Comparison of ENCODE assay signal across 8 cellular contexts in genomic region chr17:781920-782731, GRCh38. TPM values are rescaled to one million over a fixed set of nuclear protein-coding genes. Genes with fewer than 3 reads are reported as not detected.
A peak's percentile ranks its signal among the peaks of the same experiment; 100 is the strongest.
DNase-seq lines count a peak whose midpoint lies in the region; ATAC-seq and TF ChIP-seq lines count a peak whose summit lies in the region.

A gene with protein sequence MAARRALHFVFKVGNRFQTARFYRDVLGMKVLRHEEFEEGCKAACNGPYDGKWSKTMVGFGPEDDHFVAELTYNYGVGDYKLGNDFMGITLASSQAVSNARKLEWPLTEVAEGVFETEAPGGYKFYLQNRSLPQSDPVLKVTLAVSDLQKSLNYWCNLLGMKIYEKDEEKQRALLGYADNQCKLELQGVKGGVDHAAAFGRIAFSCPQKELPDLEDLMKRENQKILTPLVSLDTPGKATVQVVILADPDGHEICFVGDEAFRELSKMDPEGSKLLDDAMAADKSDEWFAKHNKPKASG (minus strand): TSS chr17:782280. CDS start chr17:782255, 25 bp downstream.
A gene with protein sequence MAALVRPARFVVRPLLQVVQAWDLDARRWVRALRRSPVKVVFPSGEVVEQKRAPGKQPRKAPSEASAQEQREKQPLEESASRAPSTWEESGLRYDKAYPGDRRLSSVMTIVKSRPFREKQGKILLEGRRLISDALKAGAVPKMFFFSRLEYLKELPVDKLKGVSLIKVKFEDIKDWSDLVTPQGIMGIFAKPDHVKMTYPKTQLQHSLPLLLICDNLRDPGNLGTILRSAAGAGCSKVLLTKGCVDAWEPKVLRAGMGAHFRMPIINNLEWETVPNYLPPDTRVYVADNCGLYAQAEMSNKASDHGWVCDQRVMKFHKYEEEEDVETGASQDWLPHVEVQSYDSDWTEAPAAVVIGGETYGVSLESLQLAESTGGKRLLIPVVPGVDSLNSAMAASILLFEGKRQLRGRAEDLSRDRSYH (plus strand): TSS chr17:782353. CDS start chr17:782379, 26 bp downstream.

- no peaks in the 10 kb centered on the region for H3K36me3 ChIP-seq in KMS-11 (ENCODE audit: insufficient read depth)

- H3K4me3 Mint-ChIP-seq in activated T-helper 17 cell treated with anti-CD3 and anti-CD28 coated beads, Interleukin-2, amount 50 U/mL, for 72 hours: peak within 1 kb of the TSS; percentile 88
- H3K4me3 Mint-ChIP-seq in natural killer cell treated with Interleukin-12 subunit alpha and Interleukin-12 subunit beta and Interleukin-15 and Interleukin-18, amount 100 ng/mL, for 72 hours: peak within 1 kb of the TSS; percentile 89

- H3K27me3 ChIP-seq in KMS-11 (ENCODE audit: insufficient read depth, low read depth): no peaks in the 10 kb centered on the region

- no peaks in the 10 kb centered on the region for H3K27me3 Mint-ChIP-seq in activated T-helper 17 cell treated with anti-CD3 and anti-CD28 coated beads, Interleukin-2, amount 50 U/mL, for 72 hours
- no peaks in the 10 kb centered on the region for H3K27me3 Mint-ChIP-seq in natural killer cell treated with Interleukin-12 subunit alpha and Interleukin-12 subunit beta and Interleukin-15 and Interleukin-18, amount 100 ng/mL, for 72 hours

- peaks cover 69% of the 10 kb centered on the region for H3K36me3 Mint-ChIP-seq in activated T-helper 17 cell treated with anti-CD3 and anti-CD28 coated beads, Interleukin-2, amount 50 U/mL, for 72 hours (ENCODE audit: low read depth)
- H3K36me3 Mint-ChIP-seq in natural killer cell treated with Interleukin-12 subunit alpha and Interleukin-12 subunit beta and Interleukin-15 and Interleukin-18, amount 100 ng/mL, for 72 hours: no peaks in the 10 kb centered on the region

- peak within 1 kb of the TSS; percentile 58 for H3K27ac ChIP-seq in KMS-11

- peak within 1 kb of the TSS; percentile 97 for H3K27ac Mint-ChIP-seq in activated T-helper 17 cell treated with anti-CD3 and anti-CD28 coated beads, Interleukin-2, amount 50 U/mL, for 72 hours
- H3K27ac Mint-ChIP-seq in natural killer cell treated with Interleukin-12 subunit alpha and Interleukin-12 subunit beta and Interleukin-15 and Interleukin-18, amount 100 ng/mL, for 72 hours: peak within 1 kb of the TSS; percentile 87 to 96

- peak within 1 kb of the TSS; percentile 89 for H3K4me2 ChIP-seq in KMS-11

- no peaks in the 10 kb centered on the region for H3K9me3 Mint-ChIP-seq in activated T-helper 17 cell treated with anti-CD3 and anti-CD28 coated beads, Interleukin-2, amount 50 U/mL, for 72 hours
- no peaks in the 10 kb centered on the region for H3K9me3 Mint-ChIP-seq in natural killer cell treated with Interleukin-12 subunit alpha and Interleukin-12 subunit beta and Interleukin-15 and Interleukin-18, amount 100 ng/mL, for 72 hours

- DNase-seq in DMS79 treated with DMSO at 0.1 percent for 48 hours (lab: John Stamatoyannopoulos, UW): peak; percentile 30
- DNase-seq in RPMI7951 (ENCODE audit: low read depth): peak; percentile 77
- peak; percentile 84 for DNase-seq in fibroblast of peridontal ligament (ENCODE audit: extremely low read depth)
- DNase-seq in natural killer cell treated with Interleukin-12 subunit alpha and Interleukin-12 subunit beta and Interleukin-15 and Interleukin-18, amount 100 ng/mL, for 72 hours (ENCODE audit: low spot score): peak; percentile 93
- peak; percentile 90 for DNase-seq in stimulated activated naive CD4-positive, alpha-beta T cell treated with Interleukin-2 at 50 U/mL for 16 hours (lab: John Stamatoyannopoulos, UW)

- no peak for TF ChIP-seq CTCF in KMS-11 (conservative IDR thresholded peaks at IDR 0.05; ENCODE audit: low read depth, low read length)

- H3K9ac ChIP-seq in KMS-11: peak within 1 kb of the TSS; percentile 76

- peaks cover 13% of the 10 kb centered on the region for H3K4me1 Mint-ChIP-seq in activated T-helper 17 cell treated with anti-CD3 and anti-CD28 coated beads, Interleukin-2, amount 50 U/mL, for 72 hours
- H3K4me1 Mint-ChIP-seq in natural killer cell treated with Interleukin-12 subunit alpha and Interleukin-12 subunit beta and Interleukin-15 and Interleukin-18, amount 100 ng/mL, for 72 hours (ENCODE audit: low read depth in 2 of 2): peaks cover 25 to 26% of the 10 kb centered on the region in 2 donors

- H4K20me1 ChIP-seq in KMS-11 (ENCODE audit: insufficient read depth): no peaks in the 10 kb centered on the region

- peaks cover 19% of the 10 kb centered on the region for H3K79me2 ChIP-seq in KMS-11 (ENCODE audit: insufficient read depth, low read depth)

- H3K4me3 ChIP-seq in KMS-11 (IDR thresholded peaks at IDR 0.05; ENCODE audit: insufficient read depth, low read depth, low read length): peak within 1 kb of the TSS; percentile 67

- ATAC-seq in GM21737 (IDR thresholded peaks at IDR 0.05; ENCODE audit: unreplicated experiment): peak; percentile 80
- ATAC-seq in activated T-helper 17 cell treated with anti-CD3 and anti-CD28 coated beads, Interleukin-2, amount 50 U/mL, for 72 hours (replicated peaks): peak; percentile 93
- ATAC-seq in natural killer cell treated with Interleukin-12 subunit alpha and Interleukin-12 subunit beta and Interleukin-15 and Interleukin-18, amount 100 ng/mL, for 72 hours: peak; percentile 96 to 99

- peak within 1 kb of the TSS; percentile 57 for H2AFZ ChIP-seq in KMS-11 (ENCODE audit: low read depth)

- peaks cover 10% of the 10 kb centered on the region for H3K4me1 ChIP-seq in KMS-11 (ENCODE audit: low read depth, poor library complexity, severe bottlenecking)

RNA-seq across cellular contexts. Expression of the first gene that starts in this region (rescaled TPM):
- total RNA-seq in RPMI7951 (2014; rRNA removed; shearing (Covaris generic)): 39.3 and 60.1 TPM in 2 replicates
- total RNA-seq in activated T-helper 17 cell treated with anti-CD3 and anti-CD28 coated beads, Interleukin-2, amount 50 U/mL, for 72 hours: 10 to 100 TPM; 41.5 to 59.0 TPM
- 10 to 100 TPM; 52.9 to 62.5 TPM for total RNA-seq in natural killer cell treated with Interleukin-12 subunit alpha and Interleukin-12 subunit beta and Interleukin-15 and Interleukin-18, amount 100 ng/mL, for 72 hours

RNA-seq across cellular contexts. Expression of the second gene that starts in this region (rescaled TPM):
- total RNA-seq in RPMI7951 (2014; rRNA removed; shearing (Covaris generic)): 13.5 and 23.7 TPM in 2 replicates
- 10 to 100 TPM; 19.9 to 30.0 TPM for total RNA-seq in activated T-helper 17 cell treated with anti-CD3 and anti-CD28 coated beads, Interleukin-2, amount 50 U/mL, for 72 hours
- 10 to 100 TPM; 23.5 to 36.6 TPM for total RNA-seq in natural killer cell treated with Interleukin-12 subunit alpha and Interleukin-12 subunit beta and Interleukin-15 and Interleukin-18, amount 100 ng/mL, for 72 hours

Comparison
In these comparisons a context has a peak if more than half of its experiments do, and no peak if none do; other contexts are left out.
1. Peak in every context shown above with its lines: DNase-seq, ATAC-seq, H3K4me3 ChIP-seq and H3K27ac ChIP-seq.
2. DNase-seq: peak in every context shown above with its lines; median percentile 93 in natural killer cell treated with Interleukin-12 subunit alpha and Interleukin-12 subunit beta and Interleukin-15 and Interleukin-18, amount 100 ng/mL, for 72 hours; 90 in stimulated activated naive CD4-positive, alpha-beta T cell treated with Interleukin-2 at 50 U/mL for 16 hours; 84 in fibroblast of peridontal ligament; 77 in RPMI7951; 30 in DMS79 treated with DMSO at 0.1 percent for 48 hours.